12 cellular contexts compared by ENCODE assay signal in genomic region chr15:42270996-42271395, GRCh38. TPM values are rescaled to one million over a fixed set of nuclear protein-coding genes. Genes with fewer than 3 reads are reported as not detected.
DNase-seq lines count a peak whose midpoint lies in the region; ATAC-seq and TF ChIP-seq lines count a peak whose summit lies in the region.
"Had no signal": no experiment of that assay in that cellular context is flagged by ENCODE, and none has a peak within 500 bp of the region (broad histone marks: within the 10 kb centered on the region; RNA-seq: fewer than 3 reads in every experiment).

No MANE protein-coding gene starts in this region.

- ATAC-seq in right cardiac atrium (no peak), heart right ventricle (no peak), upper lobe of left lung (ENCODE audit: low FRiP score in 2 of 2) (no peak), GM21723 (IDR thresholded peaks at IDR 0.05; ENCODE audit: unreplicated experiment) (no peak)
- ATAC-seq: stimulated activated memory B cell treated with anti-CD40 and anti-IgM and Interleukin-4, amounts not matched to agents 10 μg/mL and 1 μg/mL and 100 μg/mL, for 72 hours had no signal

- H3K9ac ChIP-seq in adipocyte (ENCODE audit: low read length) (peak overlapping the region; percentile 99), mesendoderm (ENCODE audit: low read length) (peak overlapping the region; percentile 21)

- no peak for TF ChIP-seq CTCF in heart right ventricle (IDR thresholded peaks at IDR 0.05)
- no peak for TF ChIP-seq CTCF in upper lobe of left lung (IDR thresholded peaks at IDR 0.05)

- H3K36me3 ChIP-seq in heart right ventricle (peaks cover 0 to 46% (median 15%) of the 10 kb centered on the region in 9 donors), adipocyte (ENCODE audit: control insufficient read depth, insufficient read depth, low read length, severe bottlenecking) (peaks cover 20% of the 10 kb centered on the region), mesendoderm (ENCODE audit: control insufficient read depth, insufficient read depth, low read length) (no peaks in the 10 kb centered on the region), upper lobe of left lung (peaks cover 0 to 20% (median 12%) of the 10 kb centered on the region in 4 donors)

- peaks cover 19% of the 10 kb centered on the region for H3K79me2 ChIP-seq in mesendoderm (ENCODE audit: control insufficient read depth, insufficient read depth, low read length)

- no peak overlapping the region for H3K56ac ChIP-seq in mesendoderm (ENCODE audit: low read length)

- H3K4me1 ChIP-seq in right cardiac atrium (ENCODE audit: control insufficient read depth, insufficient read depth, low read length) (no peaks in the 10 kb centered on the region), heart right ventricle (peaks cover 0 to 57% (median 42%) of the 10 kb centered on the region in 9 donors), adipocyte (ENCODE audit: control insufficient read depth, insufficient read depth, low read length) (peaks cover 49% of the 10 kb centered on the region), mesendoderm (ENCODE audit: control insufficient read depth, low read depth, low read length) (no peaks in the 10 kb centered on the region), upper lobe of left lung (peaks cover 34 to 57% (median 53%) of the 10 kb centered on the region in 4 donors)

- no peak overlapping the region for H4K5ac ChIP-seq in mesendoderm (ENCODE audit: low read length)

- H3K4me3 ChIP-seq in right cardiac atrium (ENCODE audit: low read length) (peak overlapping the region; percentile 3), heart right ventricle (no peak overlapping the region), adipocyte (ENCODE audit: low read length) (peak overlapping the region; percentile 99), mesendoderm (ENCODE audit: low read length) (no peak overlapping the region), upper lobe of left lung (peak overlapping the region in 3 of 4 donors; percentile 15 to 69 (median 63))
- H3K4me3 ChIP-seq: right atrium auricular region had no signal

- H3K9me3 ChIP-seq in right cardiac atrium (ENCODE audit: control insufficient read depth, low read length) (no peaks in the 10 kb centered on the region), heart right ventricle (no peaks in the 10 kb centered on the region), adipocyte (ENCODE audit: control insufficient read depth, low read length) (no peaks in the 10 kb centered on the region), upper lobe of left lung (no peaks in the 10 kb centered on the region)
- H3K9me3 ChIP-seq: right atrium auricular region had no signal

- no peak overlapping the region for H2BK5ac ChIP-seq in mesendoderm (ENCODE audit: low read length)

- no peak for TF ChIP-seq POLR2A in upper lobe of left lung (IDR thresholded peaks at IDR 0.05)

- no peaks in the 10 kb centered on the region for H3K27me3 ChIP-seq in right cardiac atrium (ENCODE audit: control insufficient read depth, insufficient read depth)
- no peaks in the 10 kb centered on the region for H3K27me3 ChIP-seq in heart right ventricle
- no peaks in the 10 kb centered on the region for H3K27me3 ChIP-seq in adipocyte (replicated peaks; ENCODE audit: control insufficient read depth, insufficient read depth, low read length)
- H3K27me3 ChIP-seq in mesendoderm (ENCODE audit: insufficient read depth, low read length, poor library complexity): no peaks in the 10 kb centered on the region
- H3K27me3 ChIP-seq in upper lobe of left lung: no peaks in the 10 kb centered on the region
- H3K27me3 ChIP-seq: right atrium auricular region had no signal

- H3K4me2 ChIP-seq in mesendoderm (ENCODE audit: low read length): no peak overlapping the region

- no peaks in the 10 kb centered on the region for H3K79me1 ChIP-seq in mesendoderm (ENCODE audit: low read length)

- no peak overlapping the region for H2AK5ac ChIP-seq in mesendoderm (ENCODE audit: low read length)

- H3K18ac ChIP-seq in mesendoderm (ENCODE audit: low read length): no peak overlapping the region

- no peak for DNase-seq in right cardiac atrium
- no peak for DNase-seq in heart right ventricle
- no peak for DNase-seq in adipocyte (ENCODE audit: low read depth)
- no peak for DNase-seq in mesendoderm
- DNase-seq in upper lobe of left lung: no peak
- DNase-seq in NCI-H748 (lab: John Stamatoyannopoulos, UW; ENCODE audit: unreplicated experiment): no peak
- DNase-seq in germinal center (ENCODE audit: low spot score): no peak
- DNase-seq: central memory CD4-positive, alpha-beta T cell; NK-92 treated with Interleukin-12 subunit alpha and Interleukin-12 subunit beta, amount 100 ng/mL, for 24 hours had no signal

- 65% methylated on average over 5 of the region's 5 CpGs for WGBS in right cardiac atrium
- 68 to 76% methylated on average over 5 of the region's 5 CpGs for WGBS in heart right ventricle, 2 donors
- no CpG with 5 or more reads among the region's 5 CpGs for WGBS in mesendoderm (ENCODE audit: extremely low coverage, insufficient coverage, low lambda C conversion rate)
- WGBS in upper lobe of left lung, 2 donors: 46 to 52% methylated on average over 5 of the region's 5 CpGs

- no peak overlapping the region for H3K4ac ChIP-seq in mesendoderm (ENCODE audit: low read depth, low read length)

- no peak overlapping the region for H2BK15ac ChIP-seq in mesendoderm (replicated peaks; ENCODE audit: low read depth)

- no peak overlapping the region for H2BK120ac ChIP-seq in mesendoderm (ENCODE audit: low read depth, low read length)

- no peak overlapping the region for H4K8ac ChIP-seq in mesendoderm (ENCODE audit: low read depth, low read length)

- no peak overlapping the region for H3K27ac ChIP-seq in right cardiac atrium (ENCODE audit: low read length)
- H3K27ac ChIP-seq in heart right ventricle: peak overlapping the region in 1 of 10 donors; percentile 15
- H3K27ac ChIP-seq in mesendoderm (ENCODE audit: low read depth, low read length): no peak overlapping the region
- H3K27ac ChIP-seq in upper lobe of left lung: peak overlapping the region; percentile 30 to 99 (median 96)
- H3K27ac ChIP-seq: right atrium auricular region had no signal

- H3K23ac ChIP-seq in mesendoderm (ENCODE audit: low read length): no peak overlapping the region

- no peak for TF ChIP-seq EP300 in upper lobe of left lung (IDR thresholded peaks at IDR 0.05)

- intact Hi-C loops in right cardiac atrium (cut with DNase I): no loop called here
- intact Hi-C loops in heart right ventricle (cut with DNase I): loop anchor here in 5 of 10 donors (5.0 to 10.0 kb wide), 3 partner anchors 184 to 204 kb away; no protein-coding TSS in a partner anchor

RNA-seq across cellular contexts. Expression of gene GANC, which starts 2.0 kb away (rescaled TPM):
- total RNA-seq in right cardiac atrium (10 to 100 TPM; 19.1 to 24.3 (median 21.3) TPM), heart right ventricle (10 to 100 TPM; 15.4 to 25.8 (median 18.9) TPM), upper lobe of left lung (100 to 1,000 TPM in 3 of 6 donors, 10 to 100 TPM in 3; 67.3 to 295 (median 99.8) TPM)
- polyA plus RNA-seq in right cardiac atrium (7.4 TPM), heart right ventricle (1 to 10 TPM; 5.3 to 7.9 TPM)
- polyA plus RNA-seq in mesendoderm (2013, experiment 1 of 2): 8.0 TPM
- polyA plus RNA-seq in mesendoderm (2013, experiment 2 of 2): 7.7 TPM

RNA-seq across cellular contexts. Expression of gene TMEM87A, which starts 2.2 kb away (rescaled TPM):
- 10 to 100 TPM; 20.5 to 33.6 (median 23.2) TPM for total RNA-seq in right cardiac atrium
- 13.6 TPM for polyA plus RNA-seq in right cardiac atrium
- total RNA-seq in heart right ventricle: 10 to 100 TPM; 17.5 to 25.9 (median 21.3) TPM
- 10 to 100 TPM; 10.3 to 15.4 TPM for polyA plus RNA-seq in heart right ventricle
- polyA plus RNA-seq in mesendoderm (2013, experiment 1 of 2): 38.7 TPM
- polyA plus RNA-seq in mesendoderm (2013, experiment 2 of 2): 38.5 TPM
- total RNA-seq in upper lobe of left lung: 100 to 1,000 TPM in 4 of 6 donors, 10 to 100 TPM in 2; 50.2 to 242 (median 119) TPM

Comparison
In these comparisons a context has a peak if more than half of its experiments do, and no peak if none do; other contexts are left out.
1. H3K4me3 ChIP-seq: peak in right cardiac atrium (single experiment), adipocyte (single experiment) and upper lobe of left lung (3 of 4); none in heart right ventricle (0 of 10) and mesendoderm (single experiment).
2. H3K27ac ChIP-seq: peak in upper lobe of left lung (4 of 4); none in right cardiac atrium (single experiment) and mesendoderm (single experiment).